Comparison of ENCODE assay signal across 16 cellular contexts in genomic region chr5:23026252-23027170, GRCh38.
DNase-seq lines count a peak whose midpoint lies in the region; ATAC-seq, FAIRE-seq and TF ChIP-seq lines count a peak whose summit lies in the region.
"Had no signal": no experiment of that assay in that cellular context is flagged by ENCODE, and none has a peak within 500 bp of the region (broad histone marks: within the 10 kb centered on the region; RNA-seq: fewer than 3 reads in every experiment).

No MANE protein-coding gene starts in this region.

- no peak overlapping the region for H3K4me2 ChIP-seq in GM12878 (ENCODE audit: control insufficient read depth, insufficient read depth)
- H3K4me2 ChIP-seq: PC-9 had no signal

- peak; percentile 10 for TF ChIP-seq CTCF in D721Med (IDR thresholded peaks at IDR 0.05; ENCODE audit: insufficient read depth, missing control alignments)
- TF ChIP-seq CTCF in GM12878 (IDR thresholded peaks at IDR 0.05 in 2 of 3, conservative IDR thresholded peaks at IDR 0.05 in 1 of 3; ENCODE audit: control insufficient read depth in 2 of 3, extremely low read depth in 1 of 3, insufficient read depth in 1 of 3, low read depth in 3 of 3, low read length in 3 of 3): no peak

- no peaks in the 10 kb centered on the region for H3K27me3 ChIP-seq in GM12878 (replicated peaks in 1 of 2; ENCODE audit: control insufficient read depth in 2 of 2, insufficient read depth in 2 of 2, low read length in 1 of 2)
- H3K27me3 ChIP-seq: adrenal gland, transverse colon had no signal

- no peak overlapping the region for H2AFZ ChIP-seq in GM12878 (ENCODE audit: control insufficient read depth, low read depth, low read length)
- H2AFZ ChIP-seq: PC-9 had no signal

- DNase-seq in D721Med (ENCODE audit: insufficient read length, low spot score): peak; percentile 18
- DNase-seq in NCI-H2171 (lab: John Stamatoyannopoulos, UW): peak; percentile 86
- DNase-seq in GM12878 (ENCODE audit: low read depth, low spot score): no peak
- no peak for DNase-seq in left cardiac atrium
- DNase-seq in activated T-cell treated with anti-CD3 and anti-CD28 coated beads, Interleukin-2, amount 50 U/mL, for 1 hour: no peak
- no peak for DNase-seq in HTR-8/SVneo (ENCODE audit: insufficient read length, low spot score)
- no peak for DNase-seq in GOT3 (lab: John Stamatoyannopoulos, UW)
- DNase-seq: ACHN; activated effector memory CD4-positive, alpha-beta T cell treated with Interleukin-2 at 50 U/mL for 16 hours; adrenal gland; NCI-H2029 treated with DMSO at 0.1 percent for 48 hours; NCI-H748 treated with DMSO at 0.1 percent for 48 hours; PC-9; stimulated activated naive CD8-positive, alpha-beta T cell treated with anti-CD3 and anti-CD28 coated beads, Interleukin-15, Interleukin-2, amounts not matched to agents 100 U/mL and 50 U/mL, for 24 hours; transverse colon had no signal

- no peaks in the 10 kb centered on the region for H4K20me1 ChIP-seq in GM12878 (ENCODE audit: control insufficient read depth, insufficient read depth)

- no peak for TF ChIP-seq RAD21 in GM12878 (IDR thresholded peaks at IDR 0.05; ENCODE audit: insufficient read depth, low read depth, low read length)

- no TSS peak for BruUV-seq in GM12878 (replicated peaks; lab: Mats Ljungman, UMichigan)

- H3K79me2 ChIP-seq in GM12878 (ENCODE audit: control insufficient read depth, insufficient read depth, low read length): no peaks in the 10 kb centered on the region

- RAD21 ChIA-PET in GM12878 (lab: Charles Lee; ENCODE audit: unreplicated experiment): no interaction called here

- no peaks in the 10 kb centered on the region for H3K4me1 ChIP-seq in GM12878 (ENCODE audit: control insufficient read depth, insufficient read depth, low read length)
- H3K4me1 ChIP-seq: adrenal gland, transverse colon had no signal

- ATAC-seq in GM12878 (peak; percentile 75), left cardiac atrium (peak; percentile 12 to 15), HG03159 (IDR thresholded peaks at IDR 0.05; ENCODE audit: unreplicated experiment) (no peak)
- ATAC-seq: stimulated activated naive CD8-positive, alpha-beta T cell treated with anti-CD3 and anti-CD28 coated beads, Interleukin-15, Interleukin-2, amounts not matched to agents 100 U/mL and 50 U/mL, for 24 hours had no signal

- CTCF ChIA-PET in GM12878 (lab: Yijun Ruan, JAX): interaction anchor here (2.0 kb wide), 1 partner anchor 13 kb away, joined by 8 read pairs; no protein-coding TSS in a partner anchor

- intact Hi-C loops in GM12878 (cut with micrococcal nuclease; ENCODE audit: unreplicated experiment) (no loop called here), left cardiac atrium (cut with DNase I) (loop anchor here in 1 of 2 donors (10.0 kb wide), 1 partner anchor 108 kb away; no protein-coding TSS in a partner anchor)

- H3K27ac ChIP-seq in GM12878 (ENCODE audit: control insufficient read depth, insufficient read depth): no peak overlapping the region
- H3K27ac ChIP-seq: adrenal gland, PC-9, transverse colon had no signal

- no peak overlapping the region for H3K9ac ChIP-seq in GM12878 (ENCODE audit: control insufficient read depth, insufficient read depth, low read length)

- POLR2A ChIA-PET in GM12878 (lab: Charles Lee): no interaction called here

- SMC1A ChIA-PET in GM12878 (lab: Charles Lee; ENCODE audit: uncharacterized antibody, unreplicated experiment): interaction anchor here (0.6 to 2.3 kb wide), 6 partner anchors 14 to 94 kb away, joined by 3 to 6 read pairs (median 4); no protein-coding TSS in a partner anchor

- in situ Hi-C loops in GM12878 (cut with MboI): no loop called here

- TF ChIP-seq POLR2A in GM12878 (IDR thresholded peaks at IDR 0.05; ENCODE audit: low read depth, low read length): no peak

- no peaks in the 10 kb centered on the region for H3K36me3 ChIP-seq in GM12878 (ENCODE audit: control insufficient read depth in 2 of 2, insufficient read depth in 2 of 2, low read length in 1 of 2)
- H3K36me3 ChIP-seq: adrenal gland, transverse colon had no signal

- 13% methylated on average over 5 of the region's 5 CpGs for WGBS in GM12878 (ENCODE audit: insufficient coverage, insufficient replicate concordance, low lambda C conversion rate, missing lambda C conversion rate)

- TF ChIP-seq EP300 in GM12878 (IDR thresholded peaks at IDR 0.05; ENCODE audit: borderline replicate concordance in 1 of 2, control insufficient read depth in 1 of 2, low read depth in 2 of 2, low read length in 2 of 2): no peak

- FAIRE-seq in D721Med (lab: Jason Lieb, UNC) (peak; percentile 93), GM12878 (lab: Jason Lieb, UNC) (no peak), HTR-8/SVneo (lab: Jason Lieb, UNC) (no peak)

- H3K9me3 ChIP-seq in GM12878 (replicated peaks; ENCODE audit: control insufficient read depth, insufficient read depth, low read length): no peaks in the 10 kb centered on the region
- H3K9me3 ChIP-seq: adrenal gland, transverse colon had no signal

- no peak overlapping the region for H3K4me3 ChIP-seq in GM12878
- H3K4me3 ChIP-seq: adrenal gland, PC-9, transverse colon had no signal

TF ChIP-seq in GM12878, 131 proteins besides CTCF, POLR2A, EP300 and RAD21:
- TF ChIP-seq ATF7 (IDR thresholded peaks at IDR 0.05; ENCODE audit: low read depth) (no peak), NR2F1 (conservative IDR thresholded peaks at IDR 0.05) (peak; percentile 55)

Comparison
In these comparisons a context has a peak if more than half of its experiments do, and no peak if none do; other contexts are left out.
1. DNase-seq: peak in D721Med (single experiment) and NCI-H2171 (single experiment); none in GM12878 (single experiment), left cardiac atrium (single experiment), activated T-cell treated with anti-CD3 and anti-CD28 coated beads, Interleukin-2, amount 50 U/mL, for 1 hour (single experiment), HTR-8/SVneo (single experiment) and GOT3 (single experiment).